1 cellular context compared by ENCODE assay signal in genomic region chr19:33777753-33778088, GRCh38.
A peak's percentile ranks its signal among the peaks of the same experiment; 100 is the strongest.
TF ChIP-seq lines count a peak whose summit lies in the region.

No MANE protein-coding gene starts in this region.

TF ChIP-seq in HEK293, 187 proteins besides CTCF, POLR2A, EP300 and RAD21 (continued from another document):
- TF ChIP-seq, protein P1, sequence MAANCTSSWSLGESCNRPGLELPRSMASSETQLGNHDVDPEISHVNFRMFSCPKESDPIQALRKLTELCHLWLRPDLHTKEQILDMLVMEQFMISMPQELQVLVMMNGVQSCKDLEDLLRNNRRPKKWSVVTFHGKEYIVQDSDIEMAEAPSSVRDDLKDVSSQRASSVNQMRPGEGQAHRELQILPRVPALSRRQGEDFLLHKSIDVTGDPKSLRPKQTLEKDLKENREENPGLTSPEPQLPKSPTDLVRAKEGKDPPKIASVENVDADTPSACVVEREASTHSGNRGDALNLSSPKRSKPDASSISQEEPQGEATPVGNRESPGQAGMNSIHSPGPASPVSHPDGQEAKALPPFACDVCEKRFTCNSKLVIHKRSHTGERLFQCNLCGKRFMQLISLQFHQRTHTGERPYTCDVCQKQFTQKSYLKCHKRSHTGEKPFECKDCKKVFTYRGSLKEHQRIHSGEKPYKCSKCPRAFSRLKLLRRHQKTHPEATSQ (tag by site-specific recombination; IDR thresholded peaks at IDR 0.05), result 0 out of 2 replicates have a peak, but pooled peaks have one; percentile 9
TF ChIP-seq in HEK293: peak in this region for 6.
